ENCODE assay signal across 9 cellular contexts in genomic region chr17:71438631-71439146, GRCh38.
DNase-seq lines count a peak whose midpoint lies in the region; ATAC-seq and TF ChIP-seq lines count a peak whose summit lies in the region.
"Had no signal": no experiment of that assay in that cellular context is flagged by ENCODE, and none has a peak within 500 bp of the region (broad histone marks: within the 10 kb centered on the region; RNA-seq: fewer than 3 reads in every experiment).

No MANE protein-coding gene starts in this region.

- DNase-seq in BJ (ENCODE audit: low read depth) (peak; percentile 89), NCI-H1092 (lab: John Stamatoyannopoulos, UW) (peak; percentile 16), SJSA1 (ENCODE audit: low read depth in 1 of 2, low spot score in 2 of 2) (peak; percentile 91 to 98), kidney epithelial cell (ENCODE audit: low read depth) (peak; percentile 98), H7 (no peak)
- no peak for DNase-seq in activated effector memory CD4-positive, alpha-beta T cell treated with Interleukin-2 at 50 U/mL for 16 hours
- DNase-seq: colonic mucosa had no signal

- H3K36me3 ChIP-seq in BJ (ENCODE audit: control insufficient read depth, insufficient read depth, low read length) (no peaks in the 10 kb centered on the region), SJSA1 (no peaks in the 10 kb centered on the region), kidney epithelial cell (ENCODE audit: control insufficient read depth, insufficient read depth, low read length) (no peaks in the 10 kb centered on the region), H7 (replicated peaks; ENCODE audit: control insufficient read depth, insufficient read depth, low read length) (no peaks in the 10 kb centered on the region)
- H3K36me3 ChIP-seq: colonic mucosa had no signal

- H3K27me3 ChIP-seq in BJ (ENCODE audit: control insufficient read depth, insufficient read depth, low read length) (no peaks in the 10 kb centered on the region), SJSA1 (replicated peaks) (no peaks in the 10 kb centered on the region), kidney epithelial cell (ENCODE audit: control insufficient read depth, insufficient read depth, low read length) (no peaks in the 10 kb centered on the region), H7 (ENCODE audit: control insufficient read depth, insufficient read depth, low read length) (no peaks in the 10 kb centered on the region)
- H3K27me3 ChIP-seq: colonic mucosa had no signal

- peak overlapping the region; percentile 70 for H3K27ac ChIP-seq in SJSA1
- H3K27ac ChIP-seq: colonic mucosa had no signal

- POLR2A ChIA-PET in BJ (lab: Charles Lee): no interaction called here

- no peak overlapping the region for H3K4me3 ChIP-seq in BJ (ENCODE audit: low read depth, low read length)
- no peak overlapping the region for H3K4me3 ChIP-seq in SJSA1
- no peak overlapping the region for H3K4me3 ChIP-seq in kidney epithelial cell (ENCODE audit: low read depth, low read length)
- H3K4me3 ChIP-seq in H7 (ENCODE audit: insufficient read depth, low read depth, low read length): no peak overlapping the region
- H3K4me3 ChIP-seq: colonic mucosa had no signal

- TF ChIP-seq CTCF in BJ (IDR thresholded peaks at IDR 0.05; ENCODE audit: insufficient read depth, low read depth, low read length) (no peak), kidney epithelial cell (IDR thresholded peaks at IDR 0.05; ENCODE audit: insufficient read depth, low read length, poor library complexity, severe bottlenecking) (no peak)

- ATAC-seq in HG03135 (IDR thresholded peaks at IDR 0.05; ENCODE audit: unreplicated experiment) (no peak), HG02981 (IDR thresholded peaks at IDR 0.05; ENCODE audit: unreplicated experiment) (no peak)

- H3K4me1 ChIP-seq in SJSA1 (replicated peaks): peaks cover 39% of the 10 kb centered on the region
- H3K4me1 ChIP-seq: colonic mucosa had no signal

- CTCF ChIA-PET in BJ (lab: Yijun Ruan, JAX): interaction anchor here (1.2 kb wide), 1 partner anchor 25 kb away, joined by 3 read pairs; no protein-coding TSS in a partner anchor

- H3K9me3 ChIP-seq in SJSA1 (replicated peaks): no peaks in the 10 kb centered on the region
- H3K9me3 ChIP-seq: colonic mucosa had no signal

Comparison
In these comparisons a context has a peak if more than half of its experiments do, and no peak if none do; other contexts are left out.
1. DNase-seq: peak in BJ (single experiment), NCI-H1092 (single experiment), SJSA1 (2 of 2) and kidney epithelial cell (single experiment); none in H7 (single experiment) and activated effector memory CD4-positive, alpha-beta T cell treated with Interleukin-2 at 50 U/mL for 16 hours (single experiment).